In the genomic region with DNA sequence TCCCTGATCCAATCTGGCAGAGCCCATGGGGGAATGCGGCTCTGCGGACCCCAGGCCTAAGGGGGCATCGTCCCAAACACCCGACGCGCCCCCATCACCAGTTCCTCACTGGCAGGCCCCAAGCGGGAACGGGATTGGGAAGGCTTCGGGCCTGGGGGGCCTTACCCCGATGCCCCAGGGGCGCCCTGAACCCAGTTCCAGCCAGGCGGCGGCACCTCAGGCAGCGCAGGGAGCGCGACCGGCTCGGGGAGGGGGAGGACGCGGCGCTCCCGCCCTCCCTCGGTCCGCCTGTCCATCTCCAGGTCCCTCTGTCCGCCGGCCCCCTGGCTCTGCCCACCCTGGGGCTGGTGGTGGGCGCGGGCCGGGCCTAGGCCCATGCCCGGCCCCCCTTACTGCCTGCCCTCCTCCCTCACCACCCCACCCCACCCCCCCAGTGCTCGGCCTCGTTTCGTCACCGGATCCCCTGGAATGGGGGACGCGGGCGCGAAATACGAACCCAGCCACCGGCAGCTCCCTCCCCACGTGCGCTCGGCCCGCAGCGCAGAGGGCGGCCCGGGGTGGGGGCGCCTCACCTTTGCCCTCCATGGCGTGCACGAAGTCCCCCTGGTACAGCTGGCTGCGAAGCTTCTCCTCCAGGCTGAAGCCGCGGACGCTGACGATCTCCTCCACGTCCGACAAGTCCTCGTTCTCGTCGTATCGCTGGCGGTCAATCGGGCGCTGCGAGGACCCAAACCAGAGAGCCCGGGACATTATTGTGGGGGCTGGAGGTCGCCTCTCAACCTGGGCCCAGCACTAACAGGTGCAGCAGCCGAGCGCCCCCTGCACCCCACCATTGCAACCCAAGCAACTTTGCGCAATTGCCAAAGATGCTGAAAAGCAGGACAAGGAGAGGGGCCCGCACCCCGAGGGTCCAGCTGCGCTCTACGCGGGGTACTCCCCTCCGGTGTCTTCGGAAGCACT, we compare ENCODE assay signal across 8 cellular contexts. TPM values are rescaled to one million over a fixed set of nuclear protein-coding genes. Genes with fewer than 3 reads are reported as not detected.
DNase-seq lines count a peak whose midpoint lies in the region; ATAC-seq and TF ChIP-seq lines count a peak whose summit lies in the region.

No MANE protein-coding gene starts in this region.

- DNase-seq in NCI-H526 (lab: John Stamatoyannopoulos, UW) (peak; percentile 0 to 40), NCI-H526 treated with DMSO at 0.1 percent for 48 hours (lab: John Stamatoyannopoulos, UW) (no peak), germinal center (ENCODE audit: low spot score) (peak; percentile 41), NCI-H2081 treated with DMSO at 0.1 percent for 48 hours (lab: John Stamatoyannopoulos, UW) (no peak), NCI-H345 treated with DMSO at 0.1 percent for 48 hours (lab: John Stamatoyannopoulos, UW; ENCODE audit: unreplicated experiment) (no peak)
- no peak for DNase-seq in activated T-helper 2 cell treated with anti-CD3 and anti-CD28 coated beads, Interferon-gamma antibody, Interleukin-2, Interleukin-4, amounts not matched to agents 10 μg/mL and 5 μg/mL and 100 μg/mL, durations not matched to agents 14 hours and 24 hours and 36 hours (ENCODE audit: low spot score)

- peak overlapping the region; percentile 5 for H3K9ac ChIP-seq in parathyroid adenoma

- H3K27me3 ChIP-seq in parathyroid adenoma (ENCODE audit: control insufficient read depth, insufficient read depth, low read length) = no peaks in the 10 kb centered on the region

- peak overlapping the region; percentile 76 for H3K4me3 ChIP-seq in parathyroid adenoma (ENCODE audit: low read depth, low read length)

- peaks cover 26% of the 10 kb centered on the region for H3K36me3 Mint-ChIP-seq in activated T-helper 2 cell treated with anti-CD3 and anti-CD28 coated beads, Interferon-gamma antibody, Interleukin-2, Interleukin-4, amounts not matched to agents 10 μg/mL and 5 μg/mL and 100 μg/mL, durations not matched to agents 14 hours and 24 hours and 36 hours (ENCODE audit: low read depth)

- no peak for ATAC-seq in GM21529 (IDR thresholded peaks at IDR 0.05; ENCODE audit: unreplicated experiment)

- H3K4me1 Mint-ChIP-seq in activated T-helper 2 cell treated with anti-CD3 and anti-CD28 coated beads, Interferon-gamma antibody, Interleukin-2, Interleukin-4, amounts not matched to agents 10 μg/mL and 5 μg/mL and 100 μg/mL, durations not matched to agents 14 hours and 24 hours and 36 hours (ENCODE audit: low read depth) = peaks cover 29% of the 10 kb centered on the region

- H3K9me3 ChIP-seq in parathyroid adenoma (ENCODE audit: control insufficient read depth, low read length) = no peaks in the 10 kb centered on the region

- no peaks in the 10 kb centered on the region for H3K9me3 Mint-ChIP-seq in activated T-helper 2 cell treated with anti-CD3 and anti-CD28 coated beads, Interferon-gamma antibody, Interleukin-2, Interleukin-4, amounts not matched to agents 10 μg/mL and 5 μg/mL and 100 μg/mL, durations not matched to agents 14 hours and 24 hours and 36 hours

- peak overlapping the region; percentile 86 for H3K27ac ChIP-seq in parathyroid adenoma

- H3K4me2 ChIP-seq in parathyroid adenoma (ENCODE audit: low read length) = peak overlapping the region; percentile 95

- H3K27me3 Mint-ChIP-seq in activated T-helper 2 cell treated with anti-CD3 and anti-CD28 coated beads, Interferon-gamma antibody, Interleukin-2, Interleukin-4, amounts not matched to agents 10 μg/mL and 5 μg/mL and 100 μg/mL, durations not matched to agents 14 hours and 24 hours and 36 hours (ENCODE audit: low read depth) = no peaks in the 10 kb centered on the region

- no peaks in the 10 kb centered on the region for H3K36me3 ChIP-seq in parathyroid adenoma (ENCODE audit: control insufficient read depth, insufficient read depth, low read length)

- H3K4me1 ChIP-seq in parathyroid adenoma = peaks cover 23% of the 10 kb centered on the region

- intact Hi-C loops in activated T-helper 2 cell treated with anti-CD3 and anti-CD28 coated beads, Interferon-gamma antibody, Interleukin-2, Interleukin-4, amounts not matched to agents 10 μg/mL and 5 μg/mL and 100 μg/mL, durations not matched to agents 14 hours and 24 hours and 36 hours (cut with micrococcal nuclease) = loop anchor here (1.0 kb wide), 1 partner anchor 49 kb away; no protein-coding TSS in a partner anchor

- H3K27ac Mint-ChIP-seq in activated T-helper 2 cell treated with anti-CD3 and anti-CD28 coated beads, Interferon-gamma antibody, Interleukin-2, Interleukin-4, amounts not matched to agents 10 μg/mL and 5 μg/mL and 100 μg/mL, durations not matched to agents 14 hours and 24 hours and 36 hours = peak overlapping the region; percentile 65

- no peaks in the 10 kb centered on the region for H3K79me2 ChIP-seq in parathyroid adenoma

- no peak for TF ChIP-seq CTCF in parathyroid adenoma (IDR thresholded peaks at IDR 0.05)

- H3K4me3 Mint-ChIP-seq in activated T-helper 2 cell treated with anti-CD3 and anti-CD28 coated beads, Interferon-gamma antibody, Interleukin-2, Interleukin-4, amounts not matched to agents 10 μg/mL and 5 μg/mL and 100 μg/mL, durations not matched to agents 14 hours and 24 hours and 36 hours (ENCODE audit: low read depth) = peak overlapping the region; percentile 76

- H2AFZ ChIP-seq in parathyroid adenoma = peak overlapping the region; percentile 56

RNA-seq across cellular contexts. Expression of a gene that starts 2.3 kb away (rescaled TPM):
- total RNA-seq in activated T-helper 2 cell treated with anti-CD3 and anti-CD28 coated beads, Interferon-gamma antibody, Interleukin-2, Interleukin-4, amounts not matched to agents 10 μg/mL and 5 μg/mL and 100 μg/mL, durations not matched to agents 14 hours and 24 hours and 36 hours = 56.2 and 59.3 TPM in 2 replicates

RNA-seq across cellular contexts. Expression of a gene that starts 47.8 kb away (rescaled TPM):
- total RNA-seq in activated T-helper 2 cell treated with anti-CD3 and anti-CD28 coated beads, Interferon-gamma antibody, Interleukin-2, Interleukin-4, amounts not matched to agents 10 μg/mL and 5 μg/mL and 100 μg/mL, durations not matched to agents 14 hours and 24 hours and 36 hours = 47.6 and 52.6 TPM in 2 replicates

Comparison
In these comparisons a context has a peak if more than half of its experiments do, and no peak if none do; other contexts are left out.
1. DNase-seq: peak in NCI-H526 (2 of 2) and germinal center (single experiment); none in NCI-H526 treated with DMSO at 0.1 percent for 48 hours (single experiment), activated T-helper 2 cell treated with anti-CD3 and anti-CD28 coated beads, Interferon-gamma antibody, Interleukin-2, Interleukin-4, amounts not matched to agents 10 μg/mL and 5 μg/mL and 100 μg/mL, durations not matched to agents 14 hours and 24 hours and 36 hours (single experiment), NCI-H2081 treated with DMSO at 0.1 percent for 48 hours (single experiment) and NCI-H345 treated with DMSO at 0.1 percent for 48 hours (single experiment).